In genomic region chr9:136552117-136552685, GRCh38 we compare ENCODE assay signal across 9 cellular contexts. TPM values are rescaled to one million over a fixed set of nuclear protein-coding genes. Genes with fewer than 3 reads are reported as not detected.
DNase-seq lines count a peak whose midpoint lies in the region; ATAC-seq and TF ChIP-seq lines count a peak whose summit lies in the region.
"Had no signal": no experiment of that assay in that cellular context is flagged by ENCODE, and none has a peak within 500 bp of the region (broad histone marks: within the 10 kb centered on the region; RNA-seq: fewer than 3 reads in every experiment).

No MANE protein-coding gene starts in this region.

- H3K36me3 ChIP-seq in RWPE2 (ENCODE audit: low read depth) (no peaks in the 10 kb centered on the region), BE2C (no peaks in the 10 kb centered on the region)

- peak; percentile 71 for DNase-seq in GM13976 (ENCODE audit: low spot score)
- DNase-seq in RWPE2 (ENCODE audit: low spot score), result no peak
- DNase-seq in fibroblast of villous mesenchyme (ENCODE audit: low read depth), result peak; percentile 97
- DNase-seq in stimulated activated naive B cell treated with anti-CD40 and anti-IgM and Interleukin-4, amounts not matched to agents 10 μg/mL and 1 μg/mL and 100 μg/mL, for 72 hours, result peak; percentile 71
- no peak for DNase-seq in NCI-H1694 (lab: John Stamatoyannopoulos, UW)
- DNase-seq in BE2C, result no peak
- no peak for DNase-seq in NCI-H82 treated with DMSO at 0.1 percent for 48 hours (lab: John Stamatoyannopoulos, UW; ENCODE audit: unreplicated experiment)
- no peak for DNase-seq in NCI-H2227 treated with DMSO at 0.1 percent for 48 hours (lab: John Stamatoyannopoulos, UW)
- DNase-seq: activated CD4-positive, alpha-beta T cell treated with anti-CD3 and anti-CD28 coated beads, Interleukin-2, amount 50 U/mL, for 4 hours had no signal

- no peak for TF ChIP-seq CTCF in GM13976 (IDR thresholded peaks at IDR 0.05; ENCODE audit: borderline replicate concordance, control extremely low read depth, extremely low read depth, insufficient read depth, missing control alignments)
- TF ChIP-seq CTCF in RWPE2 (IDR thresholded peaks at IDR 0.05; ENCODE audit: poor library complexity, severe bottlenecking), result no peak
- no peak for TF ChIP-seq CTCF in fibroblast of villous mesenchyme (IDR thresholded peaks at IDR 0.05; ENCODE audit: insufficient read depth, low read depth, low read length)
- no peak for TF ChIP-seq CTCF in BE2C (IDR thresholded peaks at IDR 0.05; ENCODE audit: low read depth, low read length)

- H3K4me3 ChIP-seq in RWPE2 (ENCODE audit: severe bottlenecking) (no peak overlapping the region), fibroblast of villous mesenchyme (ENCODE audit: low read depth, low read length) (peak overlapping the region; percentile 23), BE2C (ENCODE audit: low read depth, low read length) (no peak overlapping the region)

- H3K27ac Mint-ChIP-seq in stimulated activated naive B cell treated with anti-CD40 and anti-IgM and Interleukin-4, amounts not matched to agents 10 μg/mL and 1 μg/mL and 100 μg/mL, for 72 hours, result peak overlapping the region; percentile 77

- no peaks in the 10 kb centered on the region for H3K36me3 Mint-ChIP-seq in stimulated activated naive B cell treated with anti-CD40 and anti-IgM and Interleukin-4, amounts not matched to agents 10 μg/mL and 1 μg/mL and 100 μg/mL, for 72 hours

- no peaks in the 10 kb centered on the region for H3K9me3 Mint-ChIP-seq in stimulated activated naive B cell treated with anti-CD40 and anti-IgM and Interleukin-4, amounts not matched to agents 10 μg/mL and 1 μg/mL and 100 μg/mL, for 72 hours

- in situ Hi-C loops in GM13976 (cut with MboI; ENCODE audit: low sequenced_read_pairs, unreplicated experiment), result no loop called here

- ATAC-seq in RWPE2 (ENCODE audit: low read depth), result no peak
- ATAC-seq in stimulated activated naive B cell treated with anti-CD40 and anti-IgM and Interleukin-4, amounts not matched to agents 10 μg/mL and 1 μg/mL and 100 μg/mL, for 72 hours (replicated peaks), result peak; percentile 89 to 93

- H3K9me3 ChIP-seq in RWPE2 (ENCODE audit: severe bottlenecking), result no peaks in the 10 kb centered on the region
- H3K9me3 ChIP-seq in BE2C, result no peaks in the 10 kb centered on the region

- peak overlapping the region; percentile 68 to 82 for H3K4me3 Mint-ChIP-seq in stimulated activated naive B cell treated with anti-CD40 and anti-IgM and Interleukin-4, amounts not matched to agents 10 μg/mL and 1 μg/mL and 100 μg/mL, for 72 hours

- peaks cover 0 to 5% of the 10 kb centered on the region in 2 donors for H3K27me3 Mint-ChIP-seq in stimulated activated naive B cell treated with anti-CD40 and anti-IgM and Interleukin-4, amounts not matched to agents 10 μg/mL and 1 μg/mL and 100 μg/mL, for 72 hours

- H3K27me3 ChIP-seq in RWPE2 (ENCODE audit: insufficient read depth, poor library complexity, severe bottlenecking) (no peaks in the 10 kb centered on the region), BE2C (peaks cover under 1% of the 10 kb centered on the region; the same call in 1 of the 2 replicates)

- H3K27ac ChIP-seq in RWPE2 (ENCODE audit: poor library complexity, severe bottlenecking), result peak overlapping the region; percentile 62

- H3K4me1 ChIP-seq in RWPE2 (ENCODE audit: insufficient read depth, poor library complexity, severe bottlenecking), result peaks cover 24% of the 10 kb centered on the region
- H3K4me1 ChIP-seq in BE2C, result no peaks in the 10 kb centered on the region

- H3K4me1 Mint-ChIP-seq in stimulated activated naive B cell treated with anti-CD40 and anti-IgM and Interleukin-4, amounts not matched to agents 10 μg/mL and 1 μg/mL and 100 μg/mL, for 72 hours, result peaks cover 26 to 51% of the 10 kb centered on the region in 2 donors

RNA-seq across cellular contexts. Expression of gene NOTCH1, which starts 6.4 kb away (rescaled TPM):
- total RNA-seq in fibroblast of villous mesenchyme, result 22.5 and 36.7 TPM in 2 replicates
- 0.91 TPM for polyA plus RNA-seq in BE2C (2012; ENCODE audit: insufficient read depth, insufficient read length, low read depth)

Comparison
In these comparisons a context has a peak if more than half of its experiments do, and no peak if none do; other contexts are left out.
1. DNase-seq: peak in GM13976 (single experiment), fibroblast of villous mesenchyme (single experiment) and stimulated activated naive B cell treated with anti-CD40 and anti-IgM and Interleukin-4, amounts not matched to agents 10 μg/mL and 1 μg/mL and 100 μg/mL, for 72 hours (single experiment); none in RWPE2 (single experiment), NCI-H1694 (single experiment), BE2C (single experiment), NCI-H82 treated with DMSO at 0.1 percent for 48 hours (single experiment) and NCI-H2227 treated with DMSO at 0.1 percent for 48 hours (single experiment).